Comparison of ENCODE assay signal across 9 cellular contexts in the genomic region with DNA sequence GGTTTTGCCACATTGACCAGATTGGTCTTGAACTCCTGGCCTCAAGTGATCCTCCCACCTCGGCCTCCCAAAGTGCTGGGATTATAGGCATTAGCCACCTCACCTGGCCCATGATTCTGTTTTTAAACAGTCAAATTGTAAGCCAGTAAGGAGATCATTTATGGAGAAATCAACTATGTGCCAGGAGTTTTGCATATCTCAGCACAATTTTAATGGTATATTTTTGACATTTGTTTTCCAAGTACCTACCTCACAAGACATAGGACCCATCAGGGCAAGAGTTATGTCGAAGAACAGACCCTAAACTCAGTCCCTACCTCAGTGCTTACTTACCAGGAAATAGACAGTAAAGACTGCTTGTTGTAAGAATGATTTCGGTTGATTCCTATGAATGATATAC.
"Had no signal": no experiment of that assay in that cellular context is flagged by ENCODE, and none has a peak within 500 bp of the region (broad histone marks: within the 10 kb centered on the region; RNA-seq: fewer than 3 reads in every experiment).

No MANE protein-coding gene starts in this region.

- H3K27ac ChIP-seq: HL-60, KMS-11 had no signal

- H3K4me2 ChIP-seq: GM23338, KMS-11 had no signal

- H3K4me3 Mint-ChIP-seq: GM23338, H9 had no signal

- DNase-seq: H9, HCEC 1CT, Karpas-422, KBM-7 had no signal

- ATAC-seq: GM23338 had no signal

- H3K27ac Mint-ChIP-seq: GM23338, H9 had no signal

- H3K4me3 ChIP-seq: GM23338 had no signal

- H3K4me1 Mint-ChIP-seq: GM23338 had no signal

- FAIRE-seq: H1, H54 had no signal

- H3K9ac ChIP-seq: KMS-11 had no signal

- H3K9me3 Mint-ChIP-seq: GM23338 had no signal

- H2AFZ ChIP-seq: GM23338 had no signal
